Comparison of ENCODE assay signal across 16 cellular contexts in the genomic region with DNA sequence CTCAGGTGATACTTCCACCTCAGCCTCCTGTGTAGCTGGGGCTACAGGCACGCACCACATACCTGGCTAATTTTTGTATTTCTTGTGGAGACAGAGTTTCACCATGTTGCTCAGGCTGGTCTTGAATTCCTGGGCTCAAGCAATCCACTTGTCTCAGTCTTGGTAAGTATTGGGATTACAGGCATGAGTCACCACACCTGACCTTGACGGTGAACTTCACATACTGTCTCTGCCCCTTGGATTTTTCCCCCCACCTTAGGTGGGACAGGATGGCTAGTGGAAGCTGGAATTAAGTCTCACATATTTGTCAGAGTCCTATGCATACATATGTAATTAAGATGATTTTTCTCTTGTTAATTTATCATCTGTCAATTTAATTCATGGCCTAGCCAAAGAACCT. TPM values are rescaled to one million over a fixed set of nuclear protein-coding genes. Genes with fewer than 3 reads are reported as not detected.
DNase-seq lines count a peak whose midpoint lies in the region; TF ChIP-seq lines count a peak whose summit lies in the region.
"Had no signal": no experiment of that assay in that cellular context is flagged by ENCODE, and none has a peak within 500 bp of the region (broad histone marks: within the 10 kb centered on the region; RNA-seq: fewer than 3 reads in every experiment).

No MANE protein-coding gene starts in this region.

- H3K36me3 Mint-ChIP-seq in osteocyte (ENCODE audit: unreplicated experiment), result peaks cover 4% of the 10 kb centered on the region
- H3K36me3 Mint-ChIP-seq: stimulated activated effector memory CD8-positive, alpha-beta T cell treated with anti-CD3 and anti-CD28 coated beads, Interleukin-12 subunit alpha, Interleukin-12 subunit beta, amount 100 ng/mL, for 72 hours had no signal

- no peaks in the 10 kb centered on the region for H3K27me3 Mint-ChIP-seq in osteocyte (ENCODE audit: unreplicated experiment)

- no peak overlapping the region for H3K4me3 ChIP-seq in astrocyte of the spinal cord (ENCODE audit: low read depth, low read length)
- H3K4me3 ChIP-seq: breast epithelium, transverse colon had no signal

- in situ Hi-C loops in astrocyte of the spinal cord (cut with HindIII; ENCODE audit: low sequenced_read_pairs), result no loop called here

- H3K4me3 Mint-ChIP-seq in osteocyte (ENCODE audit: unreplicated experiment), result no peak overlapping the region
- H3K4me3 Mint-ChIP-seq: effector memory CD8-positive, alpha-beta T cell; stimulated activated effector memory CD8-positive, alpha-beta T cell treated with anti-CD3 and anti-CD28 coated beads, Interleukin-12 subunit alpha, Interleukin-12 subunit beta, amount 100 ng/mL, for 72 hours had no signal

- TF ChIP-seq CTCF in astrocyte of the spinal cord (IDR thresholded peaks at IDR 0.05; ENCODE audit: low read depth, low read length) (no peak), osteocyte (IDR thresholded peaks at IDR 0.05) (no peak), GM10266 (IDR thresholded peaks at IDR 0.05; ENCODE audit: control insufficient read depth, insufficient read depth, low read depth, missing control alignments) (no peak)

- peaks cover 25% of the 10 kb centered on the region for H3K4me1 Mint-ChIP-seq in osteocyte (ENCODE audit: unreplicated experiment)
- H3K4me1 Mint-ChIP-seq: stimulated activated effector memory CD8-positive, alpha-beta T cell treated with anti-CD3 and anti-CD28 coated beads, Interleukin-12 subunit alpha, Interleukin-12 subunit beta, amount 100 ng/mL, for 72 hours had no signal

- H3K9me3 Mint-ChIP-seq in osteocyte (ENCODE audit: unreplicated experiment), result peaks cover 9% of the 10 kb centered on the region

- peak overlapping the region; percentile 89 for H3K27ac Mint-ChIP-seq in osteocyte (ENCODE audit: unreplicated experiment)
- H3K27ac Mint-ChIP-seq: effector memory CD8-positive, alpha-beta T cell; stimulated activated effector memory CD8-positive, alpha-beta T cell treated with anti-CD3 and anti-CD28 coated beads, Interleukin-12 subunit alpha, Interleukin-12 subunit beta, amount 100 ng/mL, for 72 hours had no signal

- DNase-seq in ELR (ENCODE audit: low read depth) (peak; percentile 35), HT1080 (ENCODE audit: low read depth) (peak; percentile 62), astrocyte of the spinal cord (ENCODE audit: low read depth, low spot score) (peak; percentile 33), osteocyte (ENCODE audit: extremely low spot score, unreplicated experiment) (no peak), NCI-H1930 (lab: John Stamatoyannopoulos, UW) (no peak), GM10266 (ENCODE audit: extremely low spot score) (no peak)
- DNase-seq in activated T-cell treated with anti-CD3 and anti-CD28 coated beads, Interleukin-2, amount 50 U/mL, for 1 hour, result no peak
- DNase-seq: activated CD4-positive, alpha-beta T cell treated with anti-CD3 and anti-CD28 coated beads for 1 hour; activated naive CD4-positive, alpha-beta T cell; DND-41; effector memory CD8-positive, alpha-beta T cell; left colon; NCI-H2227 treated with DMSO at 0.1 percent for 48 hours; transverse colon had no signal

RNA-seq across cellular contexts. Expression of gene RFK, which starts 20.9 kb away (rescaled TPM):
- total RNA-seq in HT1080 (2014; rRNA removed; shearing (Covaris generic)), result 23.7 and 25.3 TPM in 2 replicates
- 38.1 and 43.4 TPM in 2 replicates for polyA plus RNA-seq in HT1080 (2015; cell fraction: cytosol; rRNA removed)
- 11.7 and 17.1 TPM in 2 replicates for polyA plus RNA-seq in HT1080 (2015; cell fraction: nucleus; rRNA removed)
- total RNA-seq in osteocyte, result 15.0 and 16.6 TPM in 2 replicates

RNA-seq across cellular contexts. Expression of gene GCNT1, which starts 43.8 kb away (rescaled TPM):
- 1.7 and 7.3 TPM in 2 replicates for total RNA-seq in HT1080 (2014; rRNA removed; shearing (Covaris generic))
- 3.6 and 4.8 TPM in 2 replicates for polyA plus RNA-seq in HT1080 (2015; cell fraction: cytosol; rRNA removed)
- 4.0 and 4.1 TPM in 2 replicates for polyA plus RNA-seq in HT1080 (2015; cell fraction: nucleus; rRNA removed)
- 8.0 and 8.6 TPM in 2 replicates for total RNA-seq in osteocyte

Comparison
In these comparisons a context has a peak if more than half of its experiments do, and no peak if none do; other contexts are left out.
1. DNase-seq: peak in ELR (single experiment), HT1080 (single experiment) and astrocyte of the spinal cord (single experiment); none in osteocyte (single experiment), NCI-H1930 (0 of 2), activated T-cell treated with anti-CD3 and anti-CD28 coated beads, Interleukin-2, amount 50 U/mL, for 1 hour (single experiment) and GM10266 (single experiment).